ENCODE assay signal across 19 cellular contexts in genomic region chr9:112032733-112033132, GRCh38.
DNase-seq lines count a peak whose midpoint lies in the region; TF ChIP-seq lines count a peak whose summit lies in the region.
"Had no signal": no experiment of that assay in that cellular context is flagged by ENCODE, and none has a peak within 500 bp of the region (broad histone marks: within the 10 kb centered on the region; RNA-seq: fewer than 3 reads in every experiment).

No MANE protein-coding gene starts in this region.

- peak overlapping the region; percentile 46; the same call in 1 of the 2 replicates for H3K4me2 ChIP-seq in KMS-11
- no peak overlapping the region for H3K4me2 ChIP-seq in hepatocyte

- no peak overlapping the region for H3K9ac ChIP-seq in KMS-11

- H3K27me3 ChIP-seq in ACC112 (ENCODE audit: insufficient read depth, low read length) (no peaks in the 10 kb centered on the region), KMS-11 (ENCODE audit: insufficient read depth, low read depth) (no peaks in the 10 kb centered on the region), hepatocyte (no peaks in the 10 kb centered on the region), thyroid gland (no peaks in the 10 kb centered on the region)

- peak; percentile 11 for DNase-seq in amniotic stem cell (lab: John Stamatoyannopoulos, UW)
- DNase-seq in hepatocyte (ENCODE audit: low spot score): no peak
- DNase-seq in SW480 (ENCODE audit: low spot score): no peak
- DNase-seq in thyroid gland: no peak
- DNase-seq in HT-29 (ENCODE audit: low spot score): no peak
- no peak for DNase-seq in immature natural killer cell
- DNase-seq: activated CD4-positive, alpha-beta T cell treated with anti-CD3 and anti-CD28 coated beads, Interleukin-2, amount 50 U/mL, for 1 hour; activated naive CD4-positive, alpha-beta T cell treated with anti-CD3 and anti-CD28 coated beads, Interleukin-2, amount 10 ng/mL, durations not matched to agents 7 days and 5 days; CD4-positive, alpha-beta memory T cell; dermis blood vessel endothelial cell; DMS79 treated with DMSO at 0.1 percent for 48 hours; head of caudate nucleus; islet precursor cell; NCI-H1048; NCI-H526; stimulated activated CD4-positive, alpha-beta T cell treated with anti-CD3 and anti-CD28 coated beads, Interleukin-1b, Interleukin-23, amount 100 ng/mL, for 48 hours had no signal

- H3K4me3 ChIP-seq in ACC112 (ENCODE audit: low read depth, low read length) (no peak overlapping the region), KMS-11 (IDR thresholded peaks at IDR 0.05; ENCODE audit: insufficient read depth, low read depth, low read length) (no peak overlapping the region), hepatocyte (no peak overlapping the region), thyroid gland (replicated peaks in 1 of 3) (no peak overlapping the region)

- H3K9me3 ChIP-seq in hepatocyte (ENCODE audit: low read depth): no peaks in the 10 kb centered on the region
- no peaks in the 10 kb centered on the region for H3K9me3 ChIP-seq in thyroid gland

- H3K27me3 Mint-ChIP-seq in immature natural killer cell (ENCODE audit: low read depth in 3 of 3): peaks cover 3 to 8% (median 5%) of the 10 kb centered on the region in 3 donors
- H3K27me3 Mint-ChIP-seq: brain; CD4-positive, alpha-beta memory T cell had no signal

- TF ChIP-seq CTCF in KMS-11 (conservative IDR thresholded peaks at IDR 0.05; ENCODE audit: low read depth, low read length): no peak
- no peak for TF ChIP-seq CTCF in hepatocyte (IDR thresholded peaks at IDR 0.05; ENCODE audit: poor library complexity)
- no peak for TF ChIP-seq CTCF in thyroid gland (IDR thresholded peaks at IDR 0.05)

- intact Hi-C loops in thyroid gland (cut with DNase I): no loop called here

- no peaks in the 10 kb centered on the region for H3K9me3 Mint-ChIP-seq in immature natural killer cell
- H3K9me3 Mint-ChIP-seq: brain; CD4-positive, alpha-beta memory T cell had no signal

- no peaks in the 10 kb centered on the region for H3K79me2 ChIP-seq in ACC112 (ENCODE audit: control insufficient read depth, insufficient read depth, low read length, unreplicated experiment)
- H3K79me2 ChIP-seq in KMS-11 (ENCODE audit: insufficient read depth, low read depth): no peaks in the 10 kb centered on the region
- H3K79me2 ChIP-seq in hepatocyte: no peaks in the 10 kb centered on the region

- H3K4me3 Mint-ChIP-seq in immature natural killer cell: no peak overlapping the region
- H3K4me3 Mint-ChIP-seq: activated naive CD4-positive, alpha-beta T cell treated with anti-CD3 and anti-CD28 coated beads, Interleukin-2, amount 10 ng/mL, durations not matched to agents 7 days and 5 days; brain had no signal

- H3K36me3 ChIP-seq in ACC112 (ENCODE audit: insufficient read depth, low read length): no peaks in the 10 kb centered on the region
- H3K36me3 ChIP-seq in KMS-11 (ENCODE audit: insufficient read depth): no peaks in the 10 kb centered on the region
- no peaks in the 10 kb centered on the region for H3K36me3 ChIP-seq in hepatocyte (replicated peaks; ENCODE audit: insufficient read depth, low read depth)
- H3K36me3 ChIP-seq in thyroid gland: no peaks in the 10 kb centered on the region

- TF ChIP-seq POLR2A in thyroid gland (IDR thresholded peaks at IDR 0.05): no peak

- H3K9me2 ChIP-seq in hepatocyte (replicated peaks; ENCODE audit: insufficient read depth): no peaks in the 10 kb centered on the region

- H3K4me1 Mint-ChIP-seq in immature natural killer cell: peaks cover 43 to 49% of the 10 kb centered on the region in 2 donors
- H3K4me1 Mint-ChIP-seq: brain had no signal

- H4K20me1 ChIP-seq in KMS-11 (ENCODE audit: insufficient read depth) (no peaks in the 10 kb centered on the region), hepatocyte (ENCODE audit: insufficient read depth, poor library complexity, severe bottlenecking) (no peaks in the 10 kb centered on the region)

- H3K36me3 Mint-ChIP-seq in immature natural killer cell: peaks cover 25 to 51% (median 25%) of the 10 kb centered on the region in 3 donors

- WGBS in hepatocyte (ENCODE audit: low lambda C conversion rate, missing lambda C conversion rate): 87% methylated on average over 1 of the region's 1 CpG
- 61 to 85% methylated on average over 1 of the region's 1 CpG for WGBS in thyroid gland, 2 donors

- no peak overlapping the region for H3K27ac Mint-ChIP-seq in immature natural killer cell
- H3K27ac Mint-ChIP-seq: activated naive CD4-positive, alpha-beta T cell treated with anti-CD3 and anti-CD28 coated beads, Interleukin-2, amount 10 ng/mL, durations not matched to agents 7 days and 5 days; brain; CD4-positive, alpha-beta memory T cell had no signal

- H3K4me1 ChIP-seq in ACC112 (ENCODE audit: control insufficient read depth, insufficient read depth, low read length, unreplicated experiment) (peaks cover 57% of the 10 kb centered on the region), KMS-11 (ENCODE audit: low read depth, poor library complexity, severe bottlenecking) (peaks cover 60% of the 10 kb centered on the region), hepatocyte (ENCODE audit: insufficient read depth) (peaks cover 12% of the 10 kb centered on the region), thyroid gland (peaks cover 0 to 6% of the 10 kb centered on the region in 2 donors)

- H3K27ac ChIP-seq in ACC112 (ENCODE audit: low read depth, low read length) (peak overlapping the region; percentile 79), KMS-11 (no peak overlapping the region), hepatocyte (peak overlapping the region; percentile 12), thyroid gland (no peak overlapping the region)

- H2AFZ ChIP-seq in ACC112 (ENCODE audit: low read length, unreplicated experiment): peak overlapping the region; percentile 46
- no peak overlapping the region for H2AFZ ChIP-seq in KMS-11 (ENCODE audit: low read depth)
- no peak overlapping the region for H2AFZ ChIP-seq in hepatocyte

Comparison
In these comparisons a context has a peak if more than half of its experiments do, and no peak if none do; other contexts are left out.
1. H3K27ac ChIP-seq: peak in ACC112 (single experiment) and hepatocyte (single experiment); none in KMS-11 (single experiment) and thyroid gland (0 of 3).